In the genomic region with DNA sequence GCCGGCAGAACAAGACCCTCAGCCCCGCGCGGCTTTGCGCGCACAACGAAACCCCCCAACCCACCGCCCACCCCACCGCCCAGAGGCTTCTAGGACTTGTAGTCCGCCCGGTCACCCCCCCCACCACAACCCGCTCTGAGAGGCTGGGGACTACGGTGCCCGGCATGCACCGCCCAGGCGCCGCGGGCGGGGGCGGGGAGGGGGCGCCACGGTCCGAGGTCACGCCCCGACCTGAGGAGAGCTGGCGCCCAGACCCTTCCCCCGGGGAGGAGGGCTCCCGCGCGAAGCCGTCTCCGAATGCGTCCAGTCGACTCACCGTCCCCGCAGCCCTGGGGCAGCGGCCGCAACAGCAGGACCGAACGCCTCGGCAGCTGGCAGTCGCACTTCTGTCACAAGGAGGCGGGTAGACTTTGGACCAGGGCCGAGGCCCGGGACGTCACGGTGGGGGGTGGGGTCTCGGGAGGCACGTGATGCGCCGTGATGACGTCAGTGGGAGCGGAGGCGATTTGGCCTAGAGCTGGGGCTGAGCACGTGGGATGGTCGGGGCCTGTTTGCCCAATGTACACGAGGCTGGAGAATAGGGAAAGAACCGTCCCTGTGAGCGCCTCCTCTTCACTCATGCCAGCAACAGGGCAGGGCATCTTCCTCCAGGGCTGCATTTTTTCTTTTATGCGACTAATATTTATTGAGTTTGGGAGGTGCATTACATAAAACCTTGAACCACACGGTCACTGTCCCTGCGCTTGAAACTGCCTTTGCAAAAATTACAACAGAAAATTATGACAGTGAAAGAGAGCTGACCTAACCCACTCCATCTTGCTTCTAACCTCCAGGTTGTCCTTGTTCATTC, we compare ENCODE assay signal across 8 cellular contexts. TPM values are rescaled to one million over a fixed set of nuclear protein-coding genes. Genes with fewer than 3 reads are reported as not detected.
DNase-seq lines count a peak whose midpoint lies in the region; ATAC-seq and FAIRE-seq lines count a peak whose summit lies in the region.

CDIP1 (minus strand) TSS at position 388 of the 850 bp plus-strand sequence. CDS start 24,643 bp downstream, outside the sequence.

- H3K27me3 Mint-ChIP-seq in CD4-positive, CD25-positive, alpha-beta regulatory T cell = no peaks in the 10 kb centered on the region

- no peaks in the 10 kb centered on the region for H3K36me3 ChIP-seq in CD4-positive, CD25-positive, alpha-beta regulatory T cell (ENCODE audit: control insufficient read depth, insufficient read depth, low read length)

- peak within 1 kb of the TSS; percentile 76 to 91 (median 90) for H3K27ac Mint-ChIP-seq in CD4-positive, CD25-positive, alpha-beta regulatory T cell

- H3K4me3 ChIP-seq in CD4-positive, CD25-positive, alpha-beta regulatory T cell (ENCODE audit: low read depth, low read length) = no peak within 1 kb of the TSS

- peak; percentile 88 to 89 for ATAC-seq in CD4-positive, CD25-positive, alpha-beta regulatory T cell (ENCODE audit: low read depth in 2 of 2)
- peak; percentile 76 for ATAC-seq in GM19467 (IDR thresholded peaks at IDR 0.05; ENCODE audit: unreplicated experiment)

- H3K9me3 Mint-ChIP-seq in CD4-positive, CD25-positive, alpha-beta regulatory T cell = peaks cover 0 to 4% (median 0%) of the 10 kb centered on the region in 7 donors

- peak within 1 kb of the TSS; percentile 83 to 90 (median 86) for H3K4me3 Mint-ChIP-seq in CD4-positive, CD25-positive, alpha-beta regulatory T cell

- peaks cover 30% of the 10 kb centered on the region for H3K4me1 ChIP-seq in CD4-positive, CD25-positive, alpha-beta regulatory T cell (ENCODE audit: control insufficient read depth, insufficient read depth, low read length, poor library complexity, severe bottlenecking)

- FAIRE-seq in endometrium (lab: Jason Lieb, UNC) = peak; percentile 61

- peak; percentile 87 to 97 (median 88) for DNase-seq in CD4-positive, CD25-positive, alpha-beta regulatory T cell
- peak; percentile 94 for DNase-seq in HT1080 (ENCODE audit: low read depth)
- DNase-seq in NOMO-1 treated with dmso at 0.1 percent for 144 hours (lab: John Stamatoyannopoulos, UW; ENCODE audit: unreplicated experiment) = peak; percentile 87
- peak; percentile 98 for DNase-seq in activated CD8-positive, alpha-beta memory T cell treated with anti-CD3 and anti-CD28 coated beads, Interleukin-2, amount 50 U/mL, for 48 hours
- peak; percentile 99 for DNase-seq in mesenteric fat pad (ENCODE audit: low spot score)
- peak; percentile 90 for DNase-seq in stimulated activated CD8-positive, alpha-beta memory T cell treated with anti-CD3 and anti-CD28 coated beads, Interleukin-15, amount 100 ng/mL, for 1 hour (ENCODE audit: low read depth)

- peaks cover 19 to 39% (median 28%) of the 10 kb centered on the region in 4 donors for H3K4me1 Mint-ChIP-seq in CD4-positive, CD25-positive, alpha-beta regulatory T cell

- no peaks in the 10 kb centered on the region for H3K27me3 ChIP-seq in CD4-positive, CD25-positive, alpha-beta regulatory T cell (ENCODE audit: control insufficient read depth, insufficient read depth, low read length)

- H3K9me3 ChIP-seq in CD4-positive, CD25-positive, alpha-beta regulatory T cell (ENCODE audit: control insufficient read depth in 2 of 2, low read length in 2 of 2) = peaks cover 2 to 6% of the 10 kb centered on the region in 2 experiments

- H3K36me3 Mint-ChIP-seq in CD4-positive, CD25-positive, alpha-beta regulatory T cell = peaks cover 4% of the 10 kb centered on the region

- H3K27ac ChIP-seq in CD4-positive, CD25-positive, alpha-beta regulatory T cell (ENCODE audit: insufficient read depth, low read length, poor library complexity, severe bottlenecking) = peak within 1 kb of the TSS; percentile 87

RNA-seq across cellular contexts. Expression of gene CDIP1, which starts in this region (rescaled TPM):
- 29.8 TPM for total RNA-seq in CD4-positive, CD25-positive, alpha-beta regulatory T cell
- 10 to 100 TPM; 16.4 to 29.6 (median 20.8) TPM for polyA plus RNA-seq in CD4-positive, CD25-positive, alpha-beta regulatory T cell
- total RNA-seq in HT1080 (2014; rRNA removed; shearing (Covaris generic)) = 14.1 and 21.8 TPM in 2 replicates
- 23.1 and 24.3 TPM in 2 replicates for polyA plus RNA-seq in HT1080 (2015; cell fraction: cytosol; rRNA removed)
- polyA plus RNA-seq in HT1080 (2015; cell fraction: nucleus; rRNA removed) = 13.2 and 13.9 TPM in 2 replicates
- 24.8 TPM for total RNA-seq in mesenteric fat pad
